Comparison of ENCODE assay signal across 18 cellular contexts in the genomic region with DNA sequence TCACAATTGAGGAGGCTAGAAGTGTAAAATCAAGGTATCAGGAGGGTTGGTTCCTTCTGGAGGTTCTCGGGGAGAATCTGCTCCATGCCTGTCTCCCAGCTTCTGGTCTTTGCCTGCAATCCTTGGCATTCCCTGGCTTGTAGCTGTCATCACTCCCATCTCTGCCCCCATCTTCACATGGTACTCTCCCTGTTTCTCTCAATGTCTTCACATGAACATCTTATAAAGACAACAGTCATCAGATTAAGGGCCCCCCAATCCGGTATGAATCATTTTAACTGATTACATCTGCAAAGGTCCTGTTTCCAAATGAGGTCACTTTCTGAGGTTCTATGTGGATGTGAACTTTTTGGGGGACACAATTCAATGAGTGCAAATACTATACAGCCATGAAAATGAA.
A peak's percentile ranks its signal among the peaks of the same experiment; 100 is the strongest.
DNase-seq lines count a peak whose midpoint lies in the region; ATAC-seq, FAIRE-seq and TF ChIP-seq lines count a peak whose summit lies in the region.
"Had no signal": no experiment of that assay in that cellular context is flagged by ENCODE, and none has a peak within 500 bp of the region (broad histone marks: within the 10 kb centered on the region; RNA-seq: fewer than 3 reads in every experiment).

No MANE protein-coding gene starts in this region.

- no peak overlapping the region for H3K23ac ChIP-seq in trophoblast cell (ENCODE audit: low read length)

- DNase-seq in A549 (ENCODE audit: low read depth in 1 of 2, low spot score in 1 of 2) (no peak), M059J (ENCODE audit: low read depth) (peak; percentile 4), endothelial cell of umbilical vein (ENCODE audit: low read depth, low spot score) (no peak), trophoblast cell (no peak), mesothelial cell of epicardium (ENCODE audit: low spot score in 2 of 2, unreplicated experiment in 2 of 2) (no peak), Caco-2 (no peak), occipital lobe (lab: John Stamatoyannopoulos, UW) (no peak)
- DNase-seq in activated CD4-positive, alpha-beta T cell treated with anti-CD3 and anti-CD28 coated beads, Interleukin-2, amount 50 U/mL, for 1 hour: no peak
- DNase-seq: activated CD4-positive, CD25-positive, alpha-beta regulatory T cell; activated CD8-positive, alpha-beta memory T cell treated with anti-CD3 and anti-CD28 coated beads, Interleukin-2, amount 10 ng/mL, durations not matched to agents 7 days and 5 days; activated gamma-delta T cell; natural killer cell; NCI-H1048; RPMI8226; stimulated activated CD4-positive, alpha-beta T cell treated with anti-CD3 and anti-CD28 coated beads, Interleukin-2, amount 100 ng/mL, for 48 hours had no signal

- no peak overlapping the region for H3K18ac ChIP-seq in trophoblast cell (ENCODE audit: low read length)

- H2AFZ ChIP-seq in endothelial cell of umbilical vein (ENCODE audit: low read depth, low read length): no peak overlapping the region
- no peak overlapping the region for H2AFZ ChIP-seq in trophoblast cell (ENCODE audit: insufficient read depth, low read length, poor library complexity)

- peak overlapping the region; percentile 83 for H2BK12ac ChIP-seq in trophoblast cell (ENCODE audit: low read length)

- peak overlapping the region; percentile 61 for H2AK5ac ChIP-seq in trophoblast cell (ENCODE audit: low read length)

- H3K36me3 Mint-ChIP-seq in mesothelial cell of epicardium (no peaks in the 10 kb centered on the region), Caco-2 (ENCODE audit: insufficient read depth, unreplicated experiment) (no peaks in the 10 kb centered on the region)
- H3K36me3 Mint-ChIP-seq: activated CD8-positive, alpha-beta memory T cell treated with anti-CD3 and anti-CD28 coated beads, Interleukin-2, amount 10 ng/mL, durations not matched to agents 7 days and 5 days; IgD-negative memory B cell; natural killer cell had no signal

- H3K79me2 ChIP-seq in endothelial cell of umbilical vein (ENCODE audit: control insufficient read depth, insufficient read depth, low read length) (no peaks in the 10 kb centered on the region), trophoblast cell (ENCODE audit: control insufficient read depth, insufficient read depth, low read length, poor library complexity) (no peaks in the 10 kb centered on the region)

- dilution Hi-C loops in endothelial cell of umbilical vein (cut with MboI; ENCODE audit: extremely low pct_ligation_motif_present, low sequenced_read_pairs): loop anchor here (25.0 kb wide), 1 partner anchor 424 kb away; no protein-coding TSS in a partner anchor

- no peak overlapping the region for H3K14ac ChIP-seq in trophoblast cell (ENCODE audit: low read length)

- H3K9ac ChIP-seq in endothelial cell of umbilical vein (replicated peaks; ENCODE audit: extremely low read depth, insufficient read depth, low read length) (peak overlapping the region; percentile 77), trophoblast cell (ENCODE audit: low read length) (no peak overlapping the region)

- H4K12ac ChIP-seq in trophoblast cell (ENCODE audit: low read depth, low read length): no peak overlapping the region

- no peaks in the 10 kb centered on the region for H3K9me3 ChIP-seq in A549
- no peaks in the 10 kb centered on the region for H3K9me3 ChIP-seq in endothelial cell of umbilical vein (replicated peaks; ENCODE audit: control insufficient read depth, insufficient read depth, low read length)
- H3K9me3 ChIP-seq in trophoblast cell (ENCODE audit: insufficient read depth, low read depth, low read length): no peaks in the 10 kb centered on the region
- H3K9me3 ChIP-seq in Caco-2: no peaks in the 10 kb centered on the region

- no peaks in the 10 kb centered on the region for H3K27me3 Mint-ChIP-seq in mesothelial cell of epicardium (ENCODE audit: low read depth)
- H3K27me3 Mint-ChIP-seq in Caco-2 (ENCODE audit: insufficient read depth, unreplicated experiment): no peaks in the 10 kb centered on the region

- no peaks in the 10 kb centered on the region for H4K20me1 ChIP-seq in endothelial cell of umbilical vein (replicated peaks; ENCODE audit: control insufficient read depth, extremely low read depth, insufficient read depth, low read length)

- H3K4ac ChIP-seq in trophoblast cell (ENCODE audit: low read depth, low read length): peak overlapping the region; percentile 33

- H3K36me3 ChIP-seq in endothelial cell of umbilical vein (ENCODE audit: control insufficient read depth in 2 of 2, extremely low read depth in 1 of 2, insufficient read depth in 2 of 2, low read length in 2 of 2) (no peaks in the 10 kb centered on the region), trophoblast cell (ENCODE audit: control insufficient read depth in 1 of 2, insufficient read depth in 2 of 2, low read length in 2 of 2) (no peaks in the 10 kb centered on the region), Caco-2 (ENCODE audit: control insufficient read depth, insufficient read depth, low read length) (no peaks in the 10 kb centered on the region)

- H3K4me1 Mint-ChIP-seq in mesothelial cell of epicardium (peaks cover 21% of the 10 kb centered on the region), Caco-2 (ENCODE audit: low read depth, unreplicated experiment) (peaks cover 24% of the 10 kb centered on the region)
- H3K4me1 Mint-ChIP-seq: activated CD8-positive, alpha-beta memory T cell treated with anti-CD3 and anti-CD28 coated beads, Interleukin-2, amount 10 ng/mL, durations not matched to agents 7 days and 5 days; IgD-negative memory B cell; natural killer cell had no signal

- H3K4me2 ChIP-seq in A549: peak overlapping the region; percentile 74
- peak overlapping the region; percentile 1 for H3K4me2 ChIP-seq in endothelial cell of umbilical vein (ENCODE audit: insufficient read depth, low read length)
- no peak overlapping the region for H3K4me2 ChIP-seq in trophoblast cell (ENCODE audit: low read length)

- TF ChIP-seq CTCF in A549 (IDR thresholded peaks at IDR 0.05): no peak
- TF ChIP-seq CTCF in endothelial cell of umbilical vein (IDR thresholded peaks at IDR 0.05; ENCODE audit: extremely low read depth in 1 of 2, insufficient read depth in 1 of 2, low read depth in 1 of 2, low read length in 2 of 2): no peak
- TF ChIP-seq CTCF in mesothelial cell of epicardium (IDR thresholded peaks at IDR 0.05; ENCODE audit: unreplicated experiment): no peak
- TF ChIP-seq CTCF in Caco-2 (IDR thresholded peaks at IDR 0.05; ENCODE audit: insufficient read depth in 1 of 2, low read depth in 1 of 2, low read length in 1 of 2, severe bottlenecking in 1 of 2, unreplicated experiment in 1 of 2): no peak

- H3K4me3 ChIP-seq in A549 (no peak overlapping the region), endothelial cell of umbilical vein (replicated peaks in 1 of 3; ENCODE audit: insufficient read depth in 1 of 3, low read depth in 1 of 3, low read length in 3 of 3) (no peak overlapping the region), trophoblast cell (ENCODE audit: low read depth, low read length) (no peak overlapping the region), Caco-2 (ENCODE audit: low read depth, low read length) (no peak overlapping the region)

- no peak for TF ChIP-seq RAD21 in A549 (conservative IDR thresholded peaks at IDR 0.05 in 1 of 2, IDR thresholded peaks at IDR 0.05 in 1 of 2)

- WGBS in A549 (ENCODE audit: missing lambda C conversion rate): 90% methylated on average over 2 of the region's 2 CpGs
- WGBS in trophoblast cell (ENCODE audit: extremely low coverage, insufficient coverage, insufficient read length): no CpG with 5 or more reads among the region's 2 CpGs

- H3K4me3 Mint-ChIP-seq in mesothelial cell of epicardium (no peak overlapping the region), Caco-2 (ENCODE audit: unreplicated experiment) (no peak overlapping the region)
- H3K4me3 Mint-ChIP-seq: activated CD8-positive, alpha-beta memory T cell treated with anti-CD3 and anti-CD28 coated beads, Interleukin-2, amount 10 ng/mL, durations not matched to agents 7 days and 5 days; IgD-negative memory B cell; natural killer cell; T-helper 1 cell treated with Interleukin-12 subunit alpha and Interleukin-12 subunit beta and Interleukin-4 antibody, amounts not matched to agents 30 μg/mL and 1 μg/mL, for 36 hours had no signal

- H3K27me3 ChIP-seq in endothelial cell of umbilical vein (ENCODE audit: control insufficient read depth in 2 of 2, insufficient read depth in 2 of 2, low read length in 2 of 2) (no peaks in the 10 kb centered on the region), trophoblast cell (ENCODE audit: insufficient read depth, low read length) (no peaks in the 10 kb centered on the region), Caco-2 (replicated peaks; ENCODE audit: control insufficient read depth, insufficient read depth, low read length) (no peaks in the 10 kb centered on the region)

- peaks cover 5% of the 10 kb centered on the region for H3K79me1 ChIP-seq in trophoblast cell (ENCODE audit: low read length)

- CTCF ChIA-PET in A549 (lab: Yijun Ruan, JAX): interaction anchor here (0.6 to 8.3 kb wide), 7 partner anchors 11 to 934 kb away, joined by 3 to 97 read pairs (median 15); no protein-coding TSS in a partner anchor
- CTCF ChIA-PET in endothelial cell of umbilical vein (lab: Charles Lee): interaction anchor here (0.8 to 5.0 kb wide), 11 partner anchors 8 to 117 kb away, joined by 3 to 90 read pairs (median 11); partner anchors contain the start of gene GALNT15
- CTCF ChIA-PET in Caco-2 (lab: Charles Lee): interaction anchor here (1.2 kb wide), 1 partner anchor 12 kb away, joined by 3 read pairs; no protein-coding TSS in a partner anchor

- H3K9me3 Mint-ChIP-seq in mesothelial cell of epicardium: no peaks in the 10 kb centered on the region
- peaks cover 9% of the 10 kb centered on the region for H3K9me3 Mint-ChIP-seq in Caco-2 (ENCODE audit: unreplicated experiment)
- H3K9me3 Mint-ChIP-seq: IgD-negative memory B cell; natural killer cell; T-helper 1 cell treated with Interleukin-12 subunit alpha and Interleukin-12 subunit beta and Interleukin-4 antibody, amounts not matched to agents 30 μg/mL and 1 μg/mL, for 36 hours had no signal

- BruUV-seq in endothelial cell of umbilical vein (replicated peaks; lab: Mats Ljungman, UMichigan): no TSS peak
- no TSS peak for BruUV-seq in Caco-2 (replicated peaks; lab: Mats Ljungman, UMichigan)

- FAIRE-seq in A549 (lab: Jason Lieb, UNC) (no peak), endothelial cell of umbilical vein (lab: Jason Lieb, UNC) (no peak)
- FAIRE-seq: urothelium cell line had no signal

- no peak for TF ChIP-seq POLR2A in A549 (IDR thresholded peaks at IDR 0.05; ENCODE audit: low read length)
- no peak for TF ChIP-seq POLR2A in endothelial cell of umbilical vein (IDR thresholded peaks at IDR 0.05; ENCODE audit: low read depth, low read length)

- TF ChIP-seq EP300 in A549 (IDR thresholded peaks at IDR 0.05): no peak

- peak overlapping the region; percentile 84 to 90 for H3K27ac ChIP-seq in A549
- H3K27ac ChIP-seq in endothelial cell of umbilical vein (ENCODE audit: insufficient read depth, low read depth, low read length): peak overlapping the region; percentile 97
- no peak overlapping the region for H3K27ac ChIP-seq in trophoblast cell (ENCODE audit: low read depth, low read length)

- no peaks in the 10 kb centered on the region for H3K9me1 ChIP-seq in endothelial cell of umbilical vein (replicated peaks; ENCODE audit: control insufficient read depth, extremely low read depth, insufficient read depth, low read length)

- H4K8ac ChIP-seq in trophoblast cell (ENCODE audit: low read depth, low read length): no peak overlapping the region

- no peak overlapping the region for H2BK120ac ChIP-seq in trophoblast cell (ENCODE audit: insufficient read depth, low read length, poor library complexity)

- H3K4me1 ChIP-seq in A549 (peaks cover 54% of the 10 kb centered on the region), endothelial cell of umbilical vein (ENCODE audit: control insufficient read depth, extremely low read depth, insufficient read depth, low read length) (peaks cover 50% of the 10 kb centered on the region), trophoblast cell (ENCODE audit: control insufficient read depth in 1 of 2, insufficient read depth in 2 of 2, low read length in 2 of 2) (peaks cover 12% of the 10 kb centered on the region in 2 experiments), Caco-2 (peaks cover 12% of the 10 kb centered on the region)

- no peak for ATAC-seq in A549
- ATAC-seq: activated CD8-positive, alpha-beta memory T cell treated with anti-CD3 and anti-CD28 coated beads, Interleukin-2, amount 10 ng/mL, durations not matched to agents 7 days and 5 days; natural killer cell had no signal

- POLR2A ChIA-PET in A549 (lab: Yijun Ruan, JAX): interaction anchor here (0.6 to 1.7 kb wide), 2 partner anchors 8 to 29 kb away, joined by 3 to 12 read pairs; no protein-coding TSS in a partner anchor
- POLR2A ChIA-PET in endothelial cell of umbilical vein (lab: Charles Lee): interaction anchor here (1.6 to 2.3 kb wide), 3 partner anchors 8 to 113 kb away, joined by 4 to 12 read pairs (median 8); partner anchors contain the start of gene GALNT15
- POLR2A ChIA-PET in Caco-2 (lab: Charles Lee): no interaction called here

- H2BK5ac ChIP-seq in trophoblast cell (ENCODE audit: low read depth, low read length, poor library complexity): no peak overlapping the region

- intact Hi-C loops in endothelial cell of umbilical vein (cut with micrococcal nuclease): loop anchor here (2.0 to 5.0 kb wide), 3 partner anchors 265 to 1919 kb away; partner anchors contain the start of gene ANKRD28
- intact Hi-C loops in Caco-2 (cut with micrococcal nuclease; ENCODE audit: unreplicated experiment): loop anchor here (5.0 kb wide), 1 partner anchor 186 kb away; no protein-coding TSS in a partner anchor

- H4K91ac ChIP-seq in trophoblast cell (ENCODE audit: low read depth, low read length): no peak overlapping the region

- H3K27ac Mint-ChIP-seq in mesothelial cell of epicardium: no peak overlapping the region
- no peak overlapping the region for H3K27ac Mint-ChIP-seq in Caco-2 (ENCODE audit: unreplicated experiment)
- H3K27ac Mint-ChIP-seq: activated CD8-positive, alpha-beta memory T cell treated with anti-CD3 and anti-CD28 coated beads, Interleukin-2, amount 10 ng/mL, durations not matched to agents 7 days and 5 days; IgD-negative memory B cell; natural killer cell; T-helper 1 cell treated with Interleukin-12 subunit alpha and Interleukin-12 subunit beta and Interleukin-4 antibody, amounts not matched to agents 30 μg/mL and 1 μg/mL, for 36 hours had no signal
